Comparison of ENCODE assay signal across 16 cellular contexts in the genomic region with DNA sequence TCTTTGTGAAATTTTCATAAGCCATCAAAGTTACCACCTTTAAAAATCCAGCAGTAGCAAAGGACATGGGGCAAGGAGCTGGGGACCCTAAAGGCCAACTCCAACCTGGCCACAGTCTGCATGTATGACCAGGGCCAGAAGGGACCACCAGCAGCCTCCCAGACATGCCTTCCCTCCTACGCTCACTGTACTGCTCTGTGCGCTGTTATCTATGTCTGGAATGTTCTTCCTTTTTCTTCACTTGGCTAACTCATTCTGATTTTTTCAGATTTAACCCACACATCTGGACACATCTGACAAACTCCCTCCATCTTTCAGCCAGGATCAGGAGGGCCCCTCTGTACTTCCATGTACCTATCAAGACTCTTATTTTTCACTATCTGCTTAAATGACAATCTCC. TPM values are rescaled to one million over a fixed set of nuclear protein-coding genes. Genes with fewer than 3 reads are reported as not detected.
DNase-seq lines count a peak whose midpoint lies in the region; ATAC-seq, FAIRE-seq and TF ChIP-seq lines count a peak whose summit lies in the region.
"Had no signal": no experiment of that assay in that cellular context is flagged by ENCODE, and none has a peak within 500 bp of the region (broad histone marks: within the 10 kb centered on the region; RNA-seq: fewer than 3 reads in every experiment).

No MANE protein-coding gene starts in this region.

- 78% methylated on average over 2 of the region's 2 CpGs for WGBS in esophagus muscularis mucosa

- H3K4me3 ChIP-seq in SJSA1: no peak overlapping the region
- no peak overlapping the region for H3K4me3 ChIP-seq in esophagus muscularis mucosa
- H3K4me3 ChIP-seq: Peyer's patch had no signal

- DNase-seq in H54 (ENCODE audit: insufficient read length, low spot score) (no peak), SJSA1 (ENCODE audit: low read depth in 1 of 2, low spot score in 2 of 2) (no peak), esophagus muscularis mucosa (ENCODE audit: extremely low spot score) (peak; percentile 29), omental fat pad (ENCODE audit: low spot score) (no peak), NCI-H187 treated with DMSO at 0.1 percent for 48 hours (lab: John Stamatoyannopoulos, UW) (no peak)
- DNase-seq: DMS 273 treated with DMSO at 0.1 percent for 48 hours, H9, NCI-H1417, NCI-H2029, NCI-H2171 treated with DMSO at 0.1 percent for 48 hours, NCI-H82, Peyer's patch, SHP77 had no signal

- ATAC-seq in omental fat pad (ENCODE audit: low FRiP score): peak; percentile 48
- ATAC-seq in GM19023 (IDR thresholded peaks at IDR 0.05; ENCODE audit: unreplicated experiment): no peak
- no peak for ATAC-seq in esophagus mucosa

- intact Hi-C loops in esophagus muscularis mucosa (cut with DNase I): no loop called here

- FAIRE-seq in H54 (lab: Jason Lieb, UNC): peak; percentile 43

- H3K27me3 ChIP-seq in SJSA1 (replicated peaks) (no peaks in the 10 kb centered on the region), esophagus muscularis mucosa (no peaks in the 10 kb centered on the region)
- H3K27me3 ChIP-seq: Peyer's patch had no signal

- H3K9me3 ChIP-seq in SJSA1 (replicated peaks) (no peaks in the 10 kb centered on the region), esophagus muscularis mucosa (no peaks in the 10 kb centered on the region)
- H3K9me3 ChIP-seq: Peyer's patch had no signal

- H3K27ac ChIP-seq in SJSA1 (peak overlapping the region; percentile 17; the same call in 1 of the 2 replicates), esophagus muscularis mucosa (replicated peaks in 1 of 4) (no peak overlapping the region)
- H3K27ac ChIP-seq: KMS-11, Peyer's patch had no signal

- H3K36me3 ChIP-seq in SJSA1 (no peaks in the 10 kb centered on the region), esophagus muscularis mucosa (peaks cover 0 to 16% (median 6%) of the 10 kb centered on the region in 4 donors)
- H3K36me3 ChIP-seq: Peyer's patch had no signal

- TF ChIP-seq CTCF in esophagus muscularis mucosa (IDR thresholded peaks at IDR 0.05) (no peak), omental fat pad (IDR thresholded peaks at IDR 0.05) (no peak)

- TF ChIP-seq POLR2A in H54 (IDR thresholded peaks at IDR 0.05; ENCODE audit: low read depth, low read length) (no peak), esophagus muscularis mucosa (IDR thresholded peaks at IDR 0.05; ENCODE audit: low read depth) (no peak)

- no peak for TF ChIP-seq EP300 in esophagus muscularis mucosa (IDR thresholded peaks at IDR 0.05)

- peaks cover 11% of the 10 kb centered on the region for H3K4me1 ChIP-seq in SJSA1 (replicated peaks)
- no peaks in the 10 kb centered on the region for H3K4me1 ChIP-seq in esophagus muscularis mucosa
- H3K4me1 ChIP-seq: Peyer's patch had no signal

RNA-seq across cellular contexts. Expression of gene TRAF1, which starts 47.6 kb away (rescaled TPM):
- total RNA-seq in SJSA1 (2014; rRNA removed; shearing (Covaris generic)): 0.13 and 1.7 TPM in 2 replicates
- 1 to 10 TPM; 4.0 to 7.4 (median 5.5) TPM for total RNA-seq in esophagus muscularis mucosa
- 1 to 10 TPM; 3.0 to 9.0 (median 6.1) TPM for total RNA-seq in omental fat pad
- 1.2 TPM for total RNA-seq in esophagus mucosa
